ENCODE assay signal across 1 cellular context in genomic region chr15:75024102-75024636, GRCh38.
TF ChIP-seq lines count a peak whose summit lies in the region.

No MANE protein-coding gene starts in this region.

TF ChIP-seq in H1, 55 proteins besides CTCF, POLR2A, EP300 and RAD21:
- TF ChIP-seq NANOG (IDR thresholded peaks at IDR 0.05; ENCODE audit: insufficient read depth, low read depth, low read length, poor library complexity, severe bottlenecking) (no peak), SP1 (IDR thresholded peaks at IDR 0.05; ENCODE audit: low read depth, low read length) (no peak), JUND (IDR thresholded peaks at IDR 0.05; ENCODE audit: low read length) (no peak), SP4 (IDR thresholded peaks at IDR 0.05; ENCODE audit: low read length) (no peak), ZNF274 (IDR thresholded peaks at IDR 0.05; ENCODE audit: borderline replicate concordance, extremely low read depth, low read length) (no peak), RXRA (IDR thresholded peaks at IDR 0.05; ENCODE audit: insufficient read depth, low read depth, low read length) (no peak), HDAC2 (IDR thresholded peaks at IDR 0.05; ENCODE audit: borderline replicate concordance in 1 of 2, low read depth in 2 of 2, low read length in 2 of 2) (no peak), POU5F1 (IDR thresholded peaks at IDR 0.05; ENCODE audit: low read depth, low read length) (no peak), POLR2AphosphoS5 (IDR thresholded peaks at IDR 0.05; ENCODE audit: low read depth, low read length) (no peak), YY1 (IDR thresholded peaks at IDR 0.05; ENCODE audit: low read depth, low read length) (no peak), TCF12 (IDR thresholded peaks at IDR 0.05; ENCODE audit: low read depth, low read length) (no peak)
- TF ChIP-seq, protein P1, sequence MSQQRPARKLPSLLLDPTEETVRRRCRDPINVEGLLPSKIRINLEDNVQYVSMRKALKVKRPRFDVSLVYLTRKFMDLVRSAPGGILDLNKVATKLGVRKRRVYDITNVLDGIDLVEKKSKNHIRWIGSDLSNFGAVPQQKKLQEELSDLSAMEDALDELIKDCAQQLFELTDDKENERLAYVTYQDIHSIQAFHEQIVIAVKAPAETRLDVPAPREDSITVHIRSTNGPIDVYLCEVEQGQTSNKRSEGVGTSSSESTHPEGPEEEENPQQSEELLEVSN (IDR thresholded peaks at IDR 0.05): no peak
- TF ChIP-seq, protein P2, sequence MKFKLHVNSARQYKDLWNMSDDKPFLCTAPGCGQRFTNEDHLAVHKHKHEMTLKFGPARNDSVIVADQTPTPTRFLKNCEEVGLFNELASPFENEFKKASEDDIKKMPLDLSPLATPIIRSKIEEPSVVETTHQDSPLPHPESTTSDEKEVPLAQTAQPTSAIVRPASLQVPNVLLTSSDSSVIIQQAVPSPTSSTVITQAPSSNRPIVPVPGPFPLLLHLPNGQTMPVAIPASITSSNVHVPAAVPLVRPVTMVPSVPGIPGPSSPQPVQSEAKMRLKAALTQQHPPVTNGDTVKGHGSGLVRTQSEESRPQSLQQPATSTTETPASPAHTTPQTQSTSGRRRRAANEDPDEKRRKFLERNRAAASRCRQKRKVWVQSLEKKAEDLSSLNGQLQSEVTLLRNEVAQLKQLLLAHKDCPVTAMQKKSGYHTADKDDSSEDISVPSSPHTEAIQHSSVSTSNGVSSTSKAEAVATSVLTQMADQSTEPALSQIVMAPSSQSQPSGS (IDR thresholded peaks at IDR 0.05; ENCODE audit: low read length): no peak
